Comparison of ENCODE assay signal across 15 cellular contexts in the genomic region with DNA sequence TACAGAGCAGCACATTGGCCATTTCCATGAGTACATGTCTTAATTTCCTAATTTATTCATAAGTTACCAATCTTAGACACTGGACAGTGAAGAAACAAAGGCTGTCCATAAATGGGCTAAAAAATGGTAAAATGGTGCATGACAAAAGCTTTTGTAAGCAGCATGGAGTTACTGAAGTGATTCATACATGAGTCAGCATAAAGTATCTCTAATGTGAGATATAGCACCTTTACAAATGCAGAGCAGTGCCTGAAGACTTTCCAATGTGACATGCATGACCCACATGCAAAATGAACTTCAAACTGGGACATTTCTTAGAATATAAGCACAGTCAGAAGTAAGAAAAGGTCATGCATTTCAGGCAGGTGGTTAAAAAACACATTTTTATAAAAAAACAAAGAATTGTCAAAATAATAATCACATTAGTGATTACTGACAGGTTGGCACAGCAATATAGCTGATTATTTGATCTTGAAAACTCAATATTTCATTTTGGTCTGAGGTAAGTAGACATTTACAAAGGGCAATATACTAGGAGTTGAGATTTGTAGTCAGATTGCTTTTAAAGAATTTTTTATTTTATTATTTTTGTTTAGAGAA.
DNase-seq lines count a peak whose midpoint lies in the region; ATAC-seq, FAIRE-seq and TF ChIP-seq lines count a peak whose summit lies in the region.
"Had no signal": no experiment of that assay in that cellular context is flagged by ENCODE, and none has a peak within 500 bp of the region (broad histone marks: within the 10 kb centered on the region; RNA-seq: fewer than 3 reads in every experiment).

No MANE protein-coding gene starts in this region.

- H3K9me2 ChIP-seq in HCT116 (ENCODE audit: insufficient read depth), result no peaks in the 10 kb centered on the region

- FAIRE-seq in astrocyte (lab: Jason Lieb, UNC) (peak; percentile 91), keratinocyte (lab: Jason Lieb, UNC) (peak; percentile 65)
- FAIRE-seq: endometrium, GM12891 had no signal

- dilution Hi-C loops in keratinocyte (cut with MboI; ENCODE audit: extremely low pct_ligation_motif_present, low sequenced_read_pairs), result no loop called here

- H3K27ac Mint-ChIP-seq in astrocyte (ENCODE audit: unreplicated experiment), result peak overlapping the region; percentile 36
- H3K27ac Mint-ChIP-seq: nephron progenitor cell had no signal

- H3K9me1 ChIP-seq in keratinocyte (ENCODE audit: control insufficient read depth, extremely low read depth, insufficient read depth, low read length), result no peaks in the 10 kb centered on the region

- TF ChIP-seq CTCF in BJ (IDR thresholded peaks at IDR 0.05; ENCODE audit: insufficient read depth, low read depth, low read length) (no peak), HCT116 (IDR thresholded peaks at IDR 0.05 in 2 of 3, conservative IDR thresholded peaks at IDR 0.05 in 1 of 3; ENCODE audit: borderline replicate concordance in 1 of 3, insufficient read depth in 1 of 3, low read depth in 2 of 3, low read length in 2 of 3) (no peak), astrocyte (IDR thresholded peaks at IDR 0.05; ENCODE audit: insufficient read depth, low read depth, low read length) (no peak), keratinocyte (optimal IDR thresholded peaks at IDR 0.05 in 1 of 3, IDR thresholded peaks at IDR 0.05 in 1 of 3, conservative IDR thresholded peaks at IDR 0.05 in 1 of 3; ENCODE audit: extremely low read depth in 1 of 3, insufficient read depth in 2 of 3, low read length in 3 of 3) (no peak)

- no peaks in the 10 kb centered on the region for H3K36me3 Mint-ChIP-seq in astrocyte (ENCODE audit: low read depth, unreplicated experiment)

- H3K4me1 ChIP-seq in HCT116 (ENCODE audit: control insufficient read depth in 1 of 2, insufficient read depth in 2 of 2, low read length in 2 of 2), result peaks cover 3 to 17% of the 10 kb centered on the region in 2 experiments; a peak in 3 of 4 replicates
- peaks cover 13% of the 10 kb centered on the region for H3K4me1 ChIP-seq in astrocyte (ENCODE audit: insufficient read depth, low read length)
- H3K4me1 ChIP-seq in keratinocyte (ENCODE audit: control insufficient read depth, extremely low read depth, insufficient read depth, low read length), result peaks cover 5% of the 10 kb centered on the region
- H3K4me1 ChIP-seq: Caco-2 had no signal

- H4K20me1 ChIP-seq in HCT116 (ENCODE audit: insufficient read depth) (no peaks in the 10 kb centered on the region), astrocyte (ENCODE audit: insufficient read depth, low read length) (no peaks in the 10 kb centered on the region), keratinocyte (ENCODE audit: control insufficient read depth, extremely low read depth, insufficient read depth, low read length) (no peaks in the 10 kb centered on the region)

- no peak overlapping the region for H3K27ac ChIP-seq in HCT116 (ENCODE audit: low read depth, low read length)
- peak overlapping the region; percentile 53 for H3K27ac ChIP-seq in astrocyte (ENCODE audit: low read depth, low read length)
- no peak overlapping the region for H3K27ac ChIP-seq in keratinocyte (ENCODE audit: control insufficient read depth, insufficient read depth, low read length)
- H3K27ac ChIP-seq: spleen had no signal

- H3K4me2 ChIP-seq in HCT116 (ENCODE audit: low read length), result peak overlapping the region; percentile 34
- peak overlapping the region; percentile 14 for H3K4me2 ChIP-seq in astrocyte (ENCODE audit: low read length)
- no peak overlapping the region for H3K4me2 ChIP-seq in keratinocyte (ENCODE audit: control insufficient read depth, extremely low read depth, insufficient read depth, low read depth, low read length)

- peak; percentile 3 for DNase-seq in BJ (ENCODE audit: low read depth)
- DNase-seq in HCT116 (ENCODE audit: low read depth, low spot score), result peak; percentile 8
- DNase-seq in astrocyte (ENCODE audit: low read depth), result peak; percentile 74
- peak; percentile 36 for DNase-seq in keratinocyte (ENCODE audit: low read depth, low spot score)
- no peak for DNase-seq in HuH-7 (ENCODE audit: low spot score)
- DNase-seq in GM19238 (ENCODE audit: insufficient read length, low spot score), result no peak
- DNase-seq: activated CD4-positive, alpha-beta T cell treated with anti-CD3 and anti-CD28 coated beads, Interleukin-2, amount 50 U/mL, for 4 hours; Caco-2; NCI-H1417 treated with DMSO at 0.1 percent for 48 hours; NCI-H69; nephron progenitor cell; spleen had no signal

- H3K27me3 Mint-ChIP-seq in astrocyte (ENCODE audit: low read depth, unreplicated experiment), result no peaks in the 10 kb centered on the region

- no peak overlapping the region for H2AFZ ChIP-seq in HCT116 (ENCODE audit: low read depth, low read length, poor library complexity, severe bottlenecking)
- peak overlapping the region; percentile 1 for H2AFZ ChIP-seq in astrocyte (ENCODE audit: low read depth, low read length)
- H2AFZ ChIP-seq in keratinocyte (ENCODE audit: control insufficient read depth, low read length), result no peak overlapping the region

- H3K27me3 ChIP-seq in BJ (ENCODE audit: control insufficient read depth, insufficient read depth, low read length) (no peaks in the 10 kb centered on the region), HCT116 (ENCODE audit: insufficient read depth, low read length) (no peaks in the 10 kb centered on the region), astrocyte (ENCODE audit: insufficient read depth, low read length) (no peaks in the 10 kb centered on the region), keratinocyte (ENCODE audit: control insufficient read depth, extremely low read depth, insufficient read depth, low read length) (no peaks in the 10 kb centered on the region)
- H3K27me3 ChIP-seq: spleen had no signal

- intact Hi-C loops in HCT116 (cut with micrococcal nuclease), result no loop called here

- H3K4me1 Mint-ChIP-seq in astrocyte (ENCODE audit: low read depth, unreplicated experiment), result peaks cover 24% of the 10 kb centered on the region
- H3K4me1 Mint-ChIP-seq: nephron progenitor cell had no signal

- ATAC-seq in HCT116 (peak; percentile 49; the same call in 1 of the 2 replicates), GM21423 (IDR thresholded peaks at IDR 0.05; ENCODE audit: unreplicated experiment) (no peak)

- RAD21 ChIA-PET in HCT116 (lab: Charles Lee; ENCODE audit: low non-redundant PET in 1 of 2, low total read pairs in 2 of 2, uncharacterized antibody in 2 of 2, unreplicated experiment in 2 of 2), result no interaction called here

- no peaks in the 10 kb centered on the region for H3K9me3 Mint-ChIP-seq in astrocyte (ENCODE audit: unreplicated experiment)
- H3K9me3 Mint-ChIP-seq: nephron progenitor cell had no signal

- H3K9ac ChIP-seq in HCT116 (ENCODE audit: low read length) (no peak overlapping the region), astrocyte (ENCODE audit: low read length) (no peak overlapping the region), keratinocyte (ENCODE audit: control insufficient read depth, extremely low read depth, insufficient read depth, low read length) (no peak overlapping the region)

- H3K9me3 ChIP-seq in HCT116 (ENCODE audit: control insufficient read depth in 1 of 2, insufficient read depth in 1 of 2, low read depth in 1 of 2, low read length in 2 of 2) (no peaks in the 10 kb centered on the region), astrocyte (ENCODE audit: insufficient read depth, low read depth, low read length) (no peaks in the 10 kb centered on the region), keratinocyte (ENCODE audit: control insufficient read depth, low read depth, low read length) (no peaks in the 10 kb centered on the region)
- H3K9me3 ChIP-seq: Caco-2, spleen had no signal

- H3K4me3 ChIP-seq in BJ (ENCODE audit: low read depth, low read length) (no peak overlapping the region), HCT116 (replicated peaks in 1 of 2; ENCODE audit: low read depth in 1 of 2, low read length in 2 of 2) (no peak overlapping the region), astrocyte (ENCODE audit: insufficient read depth, low read depth, low read length) (no peak overlapping the region), keratinocyte (ENCODE audit: control insufficient read depth in 2 of 3, extremely low read depth in 1 of 3, insufficient read depth in 2 of 3, low read depth in 1 of 3, low read length in 3 of 3) (no peak overlapping the region)
- H3K4me3 ChIP-seq: spleen had no signal

- H3K36me3 ChIP-seq in BJ (ENCODE audit: control insufficient read depth, insufficient read depth, low read length) (peaks cover 2% of the 10 kb centered on the region; the same call in 1 of the 2 replicates), HCT116 (ENCODE audit: control insufficient read depth in 1 of 2, insufficient read depth in 2 of 2, low read length in 2 of 2) (no peaks in the 10 kb centered on the region), astrocyte (ENCODE audit: insufficient read depth, low read length) (no peaks in the 10 kb centered on the region), keratinocyte (ENCODE audit: control insufficient read depth in 2 of 2, extremely low read depth in 1 of 2, insufficient read depth in 2 of 2, low read length in 2 of 2) (no peaks in the 10 kb centered on the region)

- POLR2A ChIA-PET in BJ (lab: Charles Lee), result no interaction called here
- POLR2A ChIA-PET in HCT116 (lab: Charles Lee), result no interaction called here

- CTCF ChIA-PET in BJ (lab: Yijun Ruan, JAX) (no interaction called here), HCT116 (lab: Charles Lee) (no interaction called here)

- no peak overlapping the region for H3K4me3 Mint-ChIP-seq in astrocyte (ENCODE audit: unreplicated experiment)
- H3K4me3 Mint-ChIP-seq: nephron progenitor cell had no signal

- H3K79me2 ChIP-seq in HCT116 (ENCODE audit: insufficient read depth, low read length) (no peaks in the 10 kb centered on the region), astrocyte (ENCODE audit: insufficient read depth, low read length) (no peaks in the 10 kb centered on the region), keratinocyte (ENCODE audit: control insufficient read depth, insufficient read depth, low read length) (no peaks in the 10 kb centered on the region)

- no peak for TF ChIP-seq RAD21 in HCT116 (IDR thresholded peaks at IDR 0.05; ENCODE audit: low read depth)

- no TSS peak for BruUV-seq in HCT116 (replicated peaks; lab: Mats Ljungman, UMichigan)

- TF ChIP-seq POLR2A in HCT116 (IDR thresholded peaks at IDR 0.05; ENCODE audit: borderline replicate concordance, extremely low read depth, insufficient read depth, insufficient read length), result no peak

TF ChIP-seq in HCT116, 20 proteins besides CTCF, POLR2A, EP300 and RAD21 (continues in another document):
- TF ChIP-seq EZH2phosphoT487 (IDR thresholded peaks at IDR 0.05; ENCODE audit: borderline replicate concordance) (no peak), TCF7L2 (IDR thresholded peaks at IDR 0.05; ENCODE audit: borderline replicate concordance, extremely low read depth, insufficient read depth, insufficient read length) (no peak), SRF (IDR thresholded peaks at IDR 0.05; ENCODE audit: low read depth) (peak; percentile 21; the same call in 1 of the 2 replicates)

Comparison
In these comparisons a context has a peak if more than half of its experiments do, and no peak if none do; other contexts are left out.
1. DNase-seq: peak in BJ (single experiment), HCT116 (single experiment), astrocyte (single experiment) and keratinocyte (single experiment); none in HuH-7 (single experiment) and GM19238 (single experiment).